ENCODE assay signal across 8 cellular contexts in genomic region chr11:55793321-55793720, GRCh38. TPM values are rescaled to one million over a fixed set of nuclear protein-coding genes. Genes with fewer than 3 reads are reported as not detected.
"Had no signal": no experiment of that assay in that cellular context is flagged by ENCODE, and none has a peak within 500 bp of the region (broad histone marks: within the 10 kb centered on the region; RNA-seq: fewer than 3 reads in every experiment).

No MANE protein-coding gene starts in this region.

- DNase-seq: IMR-90, KBM-7, KG1 had no signal

RNA-seq across cellular contexts. Expression of gene OR5D14, which starts 2.0 kb away (rescaled TPM):
- total RNA-seq: HepG2, HT-29, HT1080, IMR-90, K562 had no signal
- polyA plus RNA-seq: HepG2, IgD-negative memory B cell, IMR-90, K562 had no signal

RNA-seq across cellular contexts. Expression of gene OR5L1, which starts 17.8 kb away (rescaled TPM):
- total RNA-seq: HepG2, HT-29, HT1080, IMR-90, K562 had no signal
- polyA plus RNA-seq: HepG2, IgD-negative memory B cell, IMR-90, K562 had no signal

RNA-seq across cellular contexts. Expression of gene OR5D13, which starts 20.1 kb away (rescaled TPM):
- total RNA-seq: HepG2, HT-29, HT1080, IMR-90, K562 had no signal
- polyA plus RNA-seq: HepG2, IgD-negative memory B cell, IMR-90, K562 had no signal

RNA-seq across cellular contexts. Expression of gene OR5D18, which starts 26.1 kb away (rescaled TPM):
- total RNA-seq: HepG2, HT-29, HT1080, IMR-90, K562 had no signal
- polyA plus RNA-seq: HepG2, IgD-negative memory B cell, IMR-90, K562 had no signal

RNA-seq across cellular contexts. Expression of gene OR5L2, which starts 33.7 kb away (rescaled TPM):
- total RNA-seq: HepG2, HT-29, HT1080, IMR-90, K562 had no signal
- polyA plus RNA-seq: HepG2, IgD-negative memory B cell, IMR-90, K562 had no signal
